In the genomic region with DNA sequence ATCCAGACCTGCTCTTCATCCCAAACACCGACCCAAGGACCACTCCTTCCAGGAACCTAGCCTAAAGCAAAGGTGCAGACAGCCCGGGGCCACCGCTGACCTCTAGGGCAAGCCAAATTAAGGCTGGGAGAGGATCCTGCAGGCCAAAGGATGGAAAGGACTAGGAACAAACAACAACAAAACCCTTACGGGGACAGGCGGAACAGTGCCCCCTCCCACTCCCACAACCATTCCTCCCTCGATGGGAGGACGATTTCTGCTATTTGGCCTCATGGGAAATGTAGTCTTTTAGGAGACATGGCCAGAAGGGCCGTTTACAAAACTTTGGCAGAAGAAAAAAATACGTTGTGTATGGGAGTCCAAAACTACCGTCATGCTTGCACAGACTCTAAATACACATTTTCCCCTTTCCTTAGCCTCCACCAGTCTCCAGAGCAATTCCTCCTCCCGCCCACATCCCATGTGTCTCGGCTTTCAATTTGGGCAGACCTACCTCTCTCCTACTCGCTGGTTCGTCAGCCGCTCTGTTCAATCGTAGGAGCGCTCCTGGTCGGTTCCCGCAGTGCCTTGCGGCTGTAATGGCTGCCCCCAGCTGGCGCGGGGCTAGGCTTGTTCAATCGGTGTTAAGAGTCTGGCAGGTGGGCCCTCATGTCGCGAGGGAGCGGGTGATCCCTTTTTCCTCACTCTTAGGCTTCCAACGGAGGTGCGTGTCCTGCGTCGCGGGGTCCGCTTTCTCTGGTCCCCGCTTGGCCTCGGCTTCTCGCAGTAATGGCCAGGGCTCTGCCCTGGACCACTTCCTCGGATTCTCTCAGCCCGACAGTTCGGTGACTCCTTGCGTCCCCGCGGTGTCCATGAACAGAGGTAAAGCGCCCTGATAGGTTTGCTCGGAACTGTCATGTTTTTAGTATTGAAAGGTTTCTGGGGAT, we compare ENCODE assay signal across 1 cellular context.
TF ChIP-seq lines count a peak whose summit lies in the region.

A gene (plus strand): TSS at position 560 of the 926 bp plus-strand sequence. CDS start 19 bp downstream, at position 579.

TF ChIP-seq in GM12878, 131 proteins besides CTCF, POLR2A, EP300 and RAD21 (continued from another document and continues in another):
- TF ChIP-seq, protein P1, sequence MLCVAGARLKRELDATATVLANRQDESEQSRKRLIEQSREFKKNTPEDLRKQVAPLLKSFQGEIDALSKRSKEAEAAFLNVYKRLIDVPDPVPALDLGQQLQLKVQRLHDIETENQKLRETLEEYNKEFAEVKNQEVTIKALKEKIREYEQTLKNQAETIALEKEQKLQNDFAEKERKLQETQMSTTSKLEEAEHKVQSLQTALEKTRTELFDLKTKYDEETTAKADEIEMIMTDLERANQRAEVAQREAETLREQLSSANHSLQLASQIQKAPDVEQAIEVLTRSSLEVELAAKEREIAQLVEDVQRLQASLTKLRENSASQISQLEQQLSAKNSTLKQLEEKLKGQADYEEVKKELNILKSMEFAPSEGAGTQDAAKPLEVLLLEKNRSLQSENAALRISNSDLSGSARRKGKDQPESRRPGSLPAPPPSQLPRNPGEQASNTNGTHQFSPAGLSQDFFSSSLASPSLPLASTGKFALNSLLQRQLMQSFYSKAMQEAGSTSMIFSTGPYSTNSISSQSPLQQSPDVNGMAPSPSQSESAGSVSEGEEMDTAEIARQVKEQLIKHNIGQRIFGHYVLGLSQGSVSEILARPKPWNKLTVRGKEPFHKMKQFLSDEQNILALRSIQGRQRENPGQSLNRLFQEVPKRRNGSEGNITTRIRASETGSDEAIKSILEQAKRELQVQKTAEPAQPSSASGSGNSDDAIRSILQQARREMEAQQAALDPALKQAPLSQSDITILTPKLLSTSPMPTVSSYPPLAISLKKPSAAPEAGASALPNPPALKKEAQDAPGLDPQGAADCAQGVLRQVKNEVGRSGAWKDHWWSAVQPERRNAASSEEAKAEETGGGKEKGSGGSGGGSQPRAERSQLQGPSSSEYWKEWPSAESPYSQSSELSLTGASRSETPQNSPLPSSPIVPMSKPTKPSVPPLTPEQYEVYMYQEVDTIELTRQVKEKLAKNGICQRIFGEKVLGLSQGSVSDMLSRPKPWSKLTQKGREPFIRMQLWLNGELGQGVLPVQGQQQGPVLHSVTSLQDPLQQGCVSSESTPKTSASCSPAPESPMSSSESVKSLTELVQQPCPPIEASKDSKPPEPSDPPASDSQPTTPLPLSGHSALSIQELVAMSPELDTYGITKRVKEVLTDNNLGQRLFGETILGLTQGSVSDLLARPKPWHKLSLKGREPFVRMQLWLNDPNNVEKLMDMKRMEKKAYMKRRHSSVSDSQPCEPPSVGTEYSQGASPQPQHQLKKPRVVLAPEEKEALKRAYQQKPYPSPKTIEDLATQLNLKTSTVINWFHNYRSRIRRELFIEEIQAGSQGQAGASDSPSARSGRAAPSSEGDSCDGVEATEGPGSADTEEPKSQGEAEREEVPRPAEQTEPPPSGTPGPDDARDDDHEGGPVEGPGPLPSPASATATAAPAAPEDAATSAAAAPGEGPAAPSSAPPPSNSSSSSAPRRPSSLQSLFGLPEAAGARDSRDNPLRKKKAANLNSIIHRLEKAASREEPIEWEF (IDR thresholded peaks at IDR 0.05; ENCODE audit: insufficient replicate concordance, low read depth, low read length) = no peak
- peak; percentile 23 for TF ChIP-seq KLF5 (IDR thresholded peaks at IDR 0.05; ENCODE audit: partially characterized antibody)
- TF ChIP-seq, protein P2, sequence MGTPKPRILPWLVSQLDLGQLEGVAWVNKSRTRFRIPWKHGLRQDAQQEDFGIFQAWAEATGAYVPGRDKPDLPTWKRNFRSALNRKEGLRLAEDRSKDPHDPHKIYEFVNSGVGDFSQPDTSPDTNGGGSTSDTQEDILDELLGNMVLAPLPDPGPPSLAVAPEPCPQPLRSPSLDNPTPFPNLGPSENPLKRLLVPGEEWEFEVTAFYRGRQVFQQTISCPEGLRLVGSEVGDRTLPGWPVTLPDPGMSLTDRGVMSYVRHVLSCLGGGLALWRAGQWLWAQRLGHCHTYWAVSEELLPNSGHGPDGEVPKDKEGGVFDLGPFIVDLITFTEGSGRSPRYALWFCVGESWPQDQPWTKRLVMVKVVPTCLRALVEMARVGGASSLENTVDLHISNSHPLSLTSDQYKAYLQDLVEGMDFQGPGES (IDR thresholded peaks at IDR 0.05) = no peak
- peak; percentile 75; the same call in 1 of the 2 replicates for TF ChIP-seq SIN3A (IDR thresholded peaks at IDR 0.05; ENCODE audit: low read depth, low read length)
- TF ChIP-seq ZSCAN29 (IDR thresholded peaks at IDR 0.05) = no peak
- peak; percentile 99 for TF ChIP-seq YY1 (IDR thresholded peaks at IDR 0.05; ENCODE audit: low read depth, low read length)
- TF ChIP-seq FOXK2 (IDR thresholded peaks at IDR 0.05) = peak; percentile 58; the same call in 1 of the 2 replicates
- TF ChIP-seq BACH1 (IDR thresholded peaks at IDR 0.05; ENCODE audit: borderline replicate concordance) = 0 out of 2 replicates have a peak, but pooled peaks have one; percentile 38
- no peak for TF ChIP-seq STAT3 (IDR thresholded peaks at IDR 0.05; ENCODE audit: low read depth, low read length)
- no peak for TF ChIP-seq TCF12 (IDR thresholded peaks at IDR 0.05; ENCODE audit: low read depth, low read length)
- peak; percentile 65 for TF ChIP-seq CHD2 (IDR thresholded peaks at IDR 0.05; ENCODE audit: borderline replicate concordance, low read depth, low read length)
- no peak for TF ChIP-seq EZH2 (IDR thresholded peaks at IDR 0.05; ENCODE audit: borderline replicate concordance, control insufficient read depth, low read depth, low read length)
- 0 out of 2 replicates have a peak, but pooled peaks have one; percentile 9 for TF ChIP-seq NR2C1 (IDR thresholded peaks at IDR 0.05)
- no peak for TF ChIP-seq SMC3 (IDR thresholded peaks at IDR 0.05; ENCODE audit: borderline replicate concordance, low read length)
- TF ChIP-seq RAD51 (IDR thresholded peaks at IDR 0.05) = peak; percentile 18; the same call in 1 of the 2 replicates
- TF ChIP-seq, protein P3, sequence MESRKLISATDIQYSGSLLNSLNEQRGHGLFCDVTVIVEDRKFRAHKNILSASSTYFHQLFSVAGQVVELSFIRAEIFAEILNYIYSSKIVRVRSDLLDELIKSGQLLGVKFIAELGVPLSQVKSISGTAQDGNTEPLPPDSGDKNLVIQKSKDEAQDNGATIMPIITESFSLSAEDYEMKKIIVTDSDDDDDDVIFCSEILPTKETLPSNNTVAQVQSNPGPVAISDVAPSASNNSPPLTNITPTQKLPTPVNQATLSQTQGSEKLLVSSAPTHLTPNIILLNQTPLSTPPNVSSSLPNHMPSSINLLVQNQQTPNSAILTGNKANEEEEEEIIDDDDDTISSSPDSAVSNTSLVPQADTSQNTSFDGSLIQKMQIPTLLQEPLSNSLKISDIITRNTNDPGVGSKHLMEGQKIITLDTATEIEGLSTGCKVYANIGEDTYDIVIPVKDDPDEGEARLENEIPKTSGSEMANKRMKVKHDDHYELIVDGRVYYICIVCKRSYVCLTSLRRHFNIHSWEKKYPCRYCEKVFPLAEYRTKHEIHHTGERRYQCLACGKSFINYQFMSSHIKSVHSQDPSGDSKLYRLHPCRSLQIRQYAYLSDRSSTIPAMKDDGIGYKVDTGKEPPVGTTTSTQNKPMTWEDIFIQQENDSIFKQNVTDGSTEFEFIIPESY (IDR thresholded peaks at IDR 0.05) = no peak
- TF ChIP-seq RCOR1 (conservative IDR thresholded peaks at IDR 0.05; ENCODE audit: low read depth, low read length) = peak; percentile 40; the same call in 1 of the 2 replicates
- TF ChIP-seq, protein P4, sequence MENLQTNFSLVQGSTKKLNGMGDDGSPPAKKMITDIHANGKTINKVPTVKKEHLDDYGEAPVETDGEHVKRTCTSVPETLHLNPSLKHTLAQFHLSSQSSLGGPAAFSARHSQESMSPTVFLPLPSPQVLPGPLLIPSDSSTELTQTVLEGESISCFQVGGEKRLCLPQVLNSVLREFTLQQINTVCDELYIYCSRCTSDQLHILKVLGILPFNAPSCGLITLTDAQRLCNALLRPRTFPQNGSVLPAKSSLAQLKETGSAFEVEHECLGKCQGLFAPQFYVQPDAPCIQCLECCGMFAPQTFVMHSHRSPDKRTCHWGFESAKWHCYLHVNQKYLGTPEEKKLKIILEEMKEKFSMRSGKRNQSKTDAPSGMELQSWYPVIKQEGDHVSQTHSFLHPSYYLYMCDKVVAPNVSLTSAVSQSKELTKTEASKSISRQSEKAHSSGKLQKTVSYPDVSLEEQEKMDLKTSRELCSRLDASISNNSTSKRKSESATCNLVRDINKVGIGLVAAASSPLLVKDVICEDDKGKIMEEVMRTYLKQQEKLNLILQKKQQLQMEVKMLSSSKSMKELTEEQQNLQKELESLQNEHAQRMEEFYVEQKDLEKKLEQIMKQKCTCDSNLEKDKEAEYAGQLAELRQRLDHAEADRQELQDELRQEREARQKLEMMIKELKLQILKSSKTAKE (IDR thresholded peaks at IDR 0.05; ENCODE audit: low read depth, poor library complexity, severe bottlenecking) = peak; percentile 53
- peak; percentile 59 for TF ChIP-seq MYC (IDR thresholded peaks at IDR 0.05; ENCODE audit: insufficient read depth, insufficient read length, insufficient replicate concordance, low read length, severe bottlenecking)
- TF ChIP-seq, protein P5, sequence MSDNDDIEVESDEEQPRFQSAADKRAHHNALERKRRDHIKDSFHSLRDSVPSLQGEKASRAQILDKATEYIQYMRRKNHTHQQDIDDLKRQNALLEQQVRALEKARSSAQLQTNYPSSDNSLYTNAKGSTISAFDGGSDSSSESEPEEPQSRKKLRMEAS (IDR thresholded peaks at IDR 0.05; ENCODE audit: low read depth, low read length) = peak; percentile 78; the same call in 1 of the 2 replicates
- TF ChIP-seq ZNF207 (IDR thresholded peaks at IDR 0.05; ENCODE audit: borderline replicate concordance) = peak; percentile 82
- no peak for TF ChIP-seq SMAD1 (IDR thresholded peaks at IDR 0.05; ENCODE audit: low read depth, partially characterized antibody)
- TF ChIP-seq BHLHE40 (IDR thresholded peaks at IDR 0.05; ENCODE audit: borderline replicate concordance in 1 of 2, low read depth in 2 of 2, low read length in 1 of 2) = peak in 1 of 2 experiments; percentile 25; a peak in 1 of 4 replicates
- TF ChIP-seq, protein P6, sequence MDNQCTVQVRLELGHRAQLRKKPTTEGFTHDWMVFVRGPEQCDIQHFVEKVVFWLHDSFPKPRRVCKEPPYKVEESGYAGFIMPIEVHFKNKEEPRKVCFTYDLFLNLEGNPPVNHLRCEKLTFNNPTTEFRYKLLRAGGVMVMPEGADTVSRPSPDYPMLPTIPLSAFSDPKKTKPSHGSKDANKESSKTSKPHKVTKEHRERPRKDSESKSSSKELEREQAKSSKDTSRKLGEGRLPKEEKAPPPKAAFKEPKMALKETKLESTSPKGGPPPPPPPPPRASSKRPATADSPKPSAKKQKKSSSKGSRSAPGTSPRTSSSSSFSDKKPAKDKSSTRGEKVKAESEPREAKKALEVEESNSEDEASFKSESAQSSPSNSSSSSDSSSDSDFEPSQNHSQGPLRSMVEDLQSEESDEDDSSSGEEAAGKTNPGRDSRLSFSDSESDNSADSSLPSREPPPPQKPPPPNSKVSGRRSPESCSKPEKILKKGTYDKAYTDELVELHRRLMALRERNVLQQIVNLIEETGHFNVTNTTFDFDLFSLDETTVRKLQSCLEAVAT (IDR thresholded peaks at IDR 0.05) = peak; percentile 60
- TF ChIP-seq, protein P7, sequence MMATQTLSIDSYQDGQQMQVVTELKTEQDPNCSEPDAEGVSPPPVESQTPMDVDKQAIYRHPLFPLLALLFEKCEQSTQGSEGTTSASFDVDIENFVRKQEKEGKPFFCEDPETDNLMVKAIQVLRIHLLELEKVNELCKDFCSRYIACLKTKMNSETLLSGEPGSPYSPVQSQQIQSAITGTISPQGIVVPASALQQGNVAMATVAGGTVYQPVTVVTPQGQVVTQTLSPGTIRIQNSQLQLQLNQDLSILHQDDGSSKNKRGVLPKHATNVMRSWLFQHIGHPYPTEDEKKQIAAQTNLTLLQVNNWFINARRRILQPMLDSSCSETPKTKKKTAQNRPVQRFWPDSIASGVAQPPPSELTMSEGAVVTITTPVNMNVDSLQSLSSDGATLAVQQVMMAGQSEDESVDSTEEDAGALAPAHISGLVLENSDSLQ (IDR thresholded peaks at IDR 0.05) = peak; percentile 65
- TF ChIP-seq HDAC2 (IDR thresholded peaks at IDR 0.05) = peak; percentile 99
- TF ChIP-seq, protein P8, sequence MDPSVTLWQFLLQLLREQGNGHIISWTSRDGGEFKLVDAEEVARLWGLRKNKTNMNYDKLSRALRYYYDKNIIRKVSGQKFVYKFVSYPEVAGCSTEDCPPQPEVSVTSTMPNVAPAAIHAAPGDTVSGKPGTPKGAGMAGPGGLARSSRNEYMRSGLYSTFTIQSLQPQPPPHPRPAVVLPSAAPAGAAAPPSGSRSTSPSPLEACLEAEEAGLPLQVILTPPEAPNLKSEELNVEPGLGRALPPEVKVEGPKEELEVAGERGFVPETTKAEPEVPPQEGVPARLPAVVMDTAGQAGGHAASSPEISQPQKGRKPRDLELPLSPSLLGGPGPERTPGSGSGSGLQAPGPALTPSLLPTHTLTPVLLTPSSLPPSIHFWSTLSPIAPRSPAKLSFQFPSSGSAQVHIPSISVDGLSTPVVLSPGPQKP (IDR thresholded peaks at IDR 0.05; ENCODE audit: low read depth, low read length) = 0 out of 2 replicates have a peak, but pooled peaks have one; percentile 42
- TF ChIP-seq KAT2A (conservative IDR thresholded peaks at IDR 0.05; ENCODE audit: control insufficient read depth, low read depth, low read length) = no peak
- TF ChIP-seq, protein P9, sequence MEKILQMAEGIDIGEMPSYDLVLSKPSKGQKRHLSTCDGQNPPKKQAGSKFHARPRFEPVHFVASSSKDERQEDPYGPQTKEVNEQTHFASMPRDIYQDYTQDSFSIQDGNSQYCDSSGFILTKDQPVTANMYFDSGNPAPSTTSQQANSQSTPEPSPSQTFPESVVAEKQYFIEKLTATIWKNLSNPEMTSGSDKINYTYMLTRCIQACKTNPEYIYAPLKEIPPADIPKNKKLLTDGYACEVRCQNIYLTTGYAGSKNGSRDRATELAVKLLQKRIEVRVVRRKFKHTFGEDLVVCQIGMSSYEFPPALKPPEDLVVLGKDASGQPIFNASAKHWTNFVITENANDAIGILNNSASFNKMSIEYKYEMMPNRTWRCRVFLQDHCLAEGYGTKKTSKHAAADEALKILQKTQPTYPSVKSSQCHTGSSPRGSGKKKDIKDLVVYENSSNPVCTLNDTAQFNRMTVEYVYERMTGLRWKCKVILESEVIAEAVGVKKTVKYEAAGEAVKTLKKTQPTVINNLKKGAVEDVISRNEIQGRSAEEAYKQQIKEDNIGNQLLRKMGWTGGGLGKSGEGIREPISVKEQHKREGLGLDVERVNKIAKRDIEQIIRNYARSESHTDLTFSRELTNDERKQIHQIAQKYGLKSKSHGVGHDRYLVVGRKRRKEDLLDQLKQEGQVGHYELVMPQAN (conservative IDR thresholded peaks at IDR 0.05) = peak; percentile 73
- peak; percentile 79; the same call in 1 of the 2 replicates for TF ChIP-seq SMAD5 (IDR thresholded peaks at IDR 0.05; ENCODE audit: low read depth)
- peak; percentile 91 for TF ChIP-seq CBFB (IDR thresholded peaks at IDR 0.05; ENCODE audit: low read depth)
- peak; percentile 86 for TF ChIP-seq IKZF1 (conservative IDR thresholded peaks at IDR 0.05)
- TF ChIP-seq ZNF274 (IDR thresholded peaks at IDR 0.05; ENCODE audit: insufficient read depth, insufficient read length) = no peak
